16 cellular contexts compared by ENCODE assay signal in genomic region chr1:232598837-232599177, GRCh38.
"Had no signal": no experiment of that assay in that cellular context is flagged by ENCODE, and none has a peak within 500 bp of the region (broad histone marks: within the 10 kb centered on the region; RNA-seq: fewer than 3 reads in every experiment).

No MANE protein-coding gene starts in this region.

- H3K9me3 ChIP-seq: colonic mucosa, heart left ventricle, left lung, ovary, thyroid gland, vagina had no signal

- H3K9me3 Mint-ChIP-seq: activated B cell treated with CpG ODN at 0.5 μM for 24 hours; activated naive CD8-positive, alpha-beta T cell treated with anti-CD3 and anti-CD28 coated beads, Interleukin-2, amount 50 U/mL, for 24 hours; activated T-helper 1 cell treated with anti-CD3 and anti-CD28 coated beads, Interleukin-12 subunit alpha, Interleukin-12 subunit beta, Interleukin-2, Interleukin-4 antibody, amounts not matched to agents 30 ng/mL and 10 ng/mL and 1 ng/mL, durations not matched to agents 14 hours and 24 hours and 36 hours; memory B cell had no signal

- H3K27ac ChIP-seq: colonic mucosa, ovary, vagina had no signal

- H3K4me3 ChIP-seq: cardiac muscle cell, colonic mucosa, heart left ventricle, left lung, ovary, thyroid gland, vagina had no signal

- ATAC-seq: activated naive CD8-positive, alpha-beta T cell treated with anti-CD3 and anti-CD28 coated beads, Interleukin-2, amount 50 U/mL, for 24 hours; left lung had no signal

- H3K4me1 ChIP-seq: colonic mucosa had no signal

- H3K27me3 Mint-ChIP-seq: activated B cell treated with CpG ODN at 0.5 μM for 24 hours; activated naive CD8-positive, alpha-beta T cell treated with anti-CD3 and anti-CD28 coated beads, Interleukin-2, amount 50 U/mL, for 24 hours had no signal

- H3K27ac Mint-ChIP-seq: activated B cell treated with CpG ODN at 0.5 μM for 24 hours; activated T-helper 1 cell treated with anti-CD3 and anti-CD28 coated beads, Interleukin-12 subunit alpha, Interleukin-12 subunit beta, Interleukin-2, Interleukin-4 antibody, amounts not matched to agents 30 ng/mL and 10 ng/mL and 1 ng/mL, durations not matched to agents 14 hours and 24 hours and 36 hours; memory B cell had no signal

- H3K36me3 Mint-ChIP-seq: memory B cell had no signal

- FAIRE-seq: frontal cortex, keratinocyte had no signal

- H3K27me3 ChIP-seq: cardiac muscle cell, colonic mucosa, heart left ventricle, left lung, ovary, thyroid gland, vagina had no signal

- H3K36me3 ChIP-seq: cardiac muscle cell, colonic mucosa, heart left ventricle, left lung, ovary, thyroid gland, vagina had no signal

- H3K4me3 Mint-ChIP-seq: activated B cell treated with CpG ODN at 0.5 μM for 24 hours; activated naive CD8-positive, alpha-beta T cell treated with anti-CD3 and anti-CD28 coated beads, Interleukin-2, amount 50 U/mL, for 24 hours; activated T-helper 1 cell treated with anti-CD3 and anti-CD28 coated beads, Interleukin-12 subunit alpha, Interleukin-12 subunit beta, Interleukin-2, Interleukin-4 antibody, amounts not matched to agents 30 ng/mL and 10 ng/mL and 1 ng/mL, durations not matched to agents 14 hours and 24 hours and 36 hours; memory B cell had no signal

- DNase-seq: activated B cell treated with CpG ODN at 0.5 μM for 24 hours; activated naive CD4-positive, alpha-beta T cell; activated naive CD8-positive, alpha-beta T cell treated with anti-CD3 and anti-CD28 coated beads, Interleukin-2, amount 50 U/mL, for 24 hours; colonic mucosa; effector CD4-positive, alpha-beta T cell; heart left ventricle; left lung; ovary; stimulated activated CD4-positive, alpha-beta T cell treated with anti-CD3 and anti-CD28 coated beads, Interleukin-4, amount 100 ng/mL, for 1 hour; thyroid gland had no signal
